In the genomic region with DNA sequence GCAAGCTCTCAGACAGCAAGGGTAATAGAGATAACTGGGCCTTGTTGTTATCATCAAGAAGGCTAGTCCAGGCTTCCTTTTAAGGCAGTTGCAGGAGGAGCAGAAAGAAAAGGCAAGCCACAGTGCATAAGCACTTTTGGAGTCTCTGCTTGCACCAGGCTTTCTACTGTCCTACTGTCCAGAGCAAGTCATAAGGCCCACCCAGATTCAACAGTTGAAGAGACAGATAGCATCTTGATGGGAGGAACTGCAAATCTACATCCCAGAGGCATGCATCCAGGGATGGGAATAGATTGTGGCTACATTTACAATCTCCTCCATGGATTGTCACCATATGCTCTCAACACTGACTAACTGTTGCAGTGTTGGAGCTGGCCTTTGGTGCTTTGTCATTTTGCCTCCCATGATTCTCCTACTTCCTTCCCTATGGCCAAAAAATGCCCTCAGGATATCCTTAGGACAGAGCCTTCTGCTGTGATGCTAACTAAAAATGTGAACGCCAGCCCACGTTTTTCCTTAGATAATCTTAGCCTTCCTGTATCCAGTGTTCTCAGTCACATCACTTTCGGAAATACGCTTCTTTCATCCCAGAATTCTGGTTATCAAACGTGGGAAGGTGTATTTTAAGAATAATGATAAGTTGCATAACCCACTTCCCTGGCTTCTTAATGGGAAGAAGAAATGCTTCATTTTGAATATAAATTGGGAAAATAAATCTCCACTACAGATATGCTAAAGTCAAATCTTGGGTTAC, we compare ENCODE assay signal across 1 cellular context.
TF ChIP-seq lines count a peak whose summit lies in the region.

No MANE protein-coding gene starts in this region.

TF ChIP-seq in endothelial cell of umbilical vein, 7 proteins besides CTCF, POLR2A, EP300 and RAD21:
- TF ChIP-seq, protein P1, sequence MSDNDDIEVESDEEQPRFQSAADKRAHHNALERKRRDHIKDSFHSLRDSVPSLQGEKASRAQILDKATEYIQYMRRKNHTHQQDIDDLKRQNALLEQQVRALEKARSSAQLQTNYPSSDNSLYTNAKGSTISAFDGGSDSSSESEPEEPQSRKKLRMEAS (IDR thresholded peaks at IDR 0.05; ENCODE audit: insufficient read depth, insufficient read length) = no peak
- TF ChIP-seq EZH2 (IDR thresholded peaks at IDR 0.05; ENCODE audit: borderline replicate concordance, low read depth, low read length, severe bottlenecking) (no peak), GATA2 (IDR thresholded peaks at IDR 0.05; ENCODE audit: insufficient read depth, insufficient read length, low read depth, low read length) (no peak), FOS (IDR thresholded peaks at IDR 0.05; ENCODE audit: borderline replicate concordance, insufficient read depth, low read length) (no peak), POLR2AphosphoS5 (IDR thresholded peaks at IDR 0.05; ENCODE audit: insufficient read depth, low read depth, low read length) (no peak), MYC (IDR thresholded peaks at IDR 0.05; ENCODE audit: low read depth, low read length) (no peak), JUN (IDR thresholded peaks at IDR 0.05; ENCODE audit: borderline replicate concordance, insufficient read depth, insufficient read length, low read depth) (no peak)
